In the genomic region with DNA sequence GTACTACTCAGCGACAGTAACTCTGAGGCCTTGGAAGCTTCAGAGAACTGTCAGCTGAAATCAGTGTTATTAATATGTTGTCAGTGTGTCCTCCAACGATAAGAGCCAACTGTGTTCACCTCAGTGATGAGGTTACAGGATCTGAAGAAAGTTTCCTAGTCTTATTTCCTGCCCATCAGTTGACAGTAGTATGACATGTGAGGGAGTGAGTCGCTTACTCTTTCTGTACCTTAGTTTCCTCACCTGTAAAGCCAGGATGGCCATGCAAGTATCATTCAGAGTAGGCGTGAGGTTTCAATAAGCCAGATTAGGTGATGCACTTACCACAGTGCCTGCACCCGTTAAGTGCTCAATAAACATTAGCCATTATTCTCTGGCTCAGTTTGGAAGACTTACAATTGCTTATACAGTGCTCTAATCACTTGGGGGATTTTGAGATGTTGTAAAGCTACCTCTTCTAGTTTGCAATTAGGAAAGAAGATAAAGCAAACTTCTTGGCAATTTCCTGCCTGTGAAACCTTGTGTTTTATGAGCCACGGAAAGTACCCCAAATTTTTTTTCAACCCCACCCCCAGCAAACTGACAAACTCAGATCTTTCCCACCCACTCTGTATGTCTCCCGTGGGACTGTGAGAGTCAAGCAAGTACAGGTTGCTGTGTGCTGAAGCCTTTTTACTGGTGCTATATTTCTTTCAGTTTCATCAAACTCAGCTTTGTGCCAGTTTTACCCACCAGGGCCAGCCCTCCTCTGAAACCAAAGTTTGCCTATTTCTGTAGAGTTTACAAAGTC, we compare ENCODE assay signal across 9 cellular contexts.
A peak's percentile ranks its signal among the peaks of the same experiment; 100 is the strongest.
DNase-seq lines count a peak whose midpoint lies in the region; ATAC-seq and TF ChIP-seq lines count a peak whose summit lies in the region.
"Had no signal": no experiment of that assay in that cellular context is flagged by ENCODE, and none has a peak within 500 bp of the region (broad histone marks: within the 10 kb centered on the region; RNA-seq: fewer than 3 reads in every experiment).

No MANE protein-coding gene starts in this region.

- no peaks in the 10 kb centered on the region for H3K9me3 ChIP-seq in right lobe of liver

- no peaks in the 10 kb centered on the region for H3K36me3 ChIP-seq in right lobe of liver

- 54% methylated on average over 7 of the region's 7 CpGs for WGBS in right lobe of liver (ENCODE audit: insufficient coverage, low coverage, low lambda C conversion rate, missing lambda C conversion rate)

- intact Hi-C loops in right lobe of liver (cut with DNase I), result no loop called here

- no peaks in the 10 kb centered on the region for H3K27me3 ChIP-seq in right lobe of liver

- ATAC-seq in GM21723 (IDR thresholded peaks at IDR 0.05; ENCODE audit: unreplicated experiment) (peak; percentile 78), HG03575 (IDR thresholded peaks at IDR 0.05; ENCODE audit: extremely low read depth, insufficient number of reproducible peaks, low FRiP score, unreplicated experiment) (peak; percentile 81), right lobe of liver (no peak)
- ATAC-seq: natural killer cell had no signal

- no peak for TF ChIP-seq CTCF in right lobe of liver (IDR thresholded peaks at IDR 0.05)

- DNase-seq in DMS79 treated with DMSO at 0.1 percent for 48 hours (lab: John Stamatoyannopoulos, UW) (peak; percentile 6), DMS79 (lab: John Stamatoyannopoulos, UW) (no peak), left kidney (ENCODE audit: low read depth, low spot score) (peak; percentile 23), NCI-H446 treated with DMSO at 0.1 percent for 48 hours (lab: John Stamatoyannopoulos, UW) (no peak), NCI-H526 treated with DMSO at 0.1 percent for 48 hours (lab: John Stamatoyannopoulos, UW) (no peak), right lobe of liver (no peak)
- DNase-seq: natural killer cell had no signal

- no peak overlapping the region for H3K4me3 ChIP-seq in right lobe of liver

- H3K4me1 ChIP-seq in right lobe of liver, result no peaks in the 10 kb centered on the region

- no peak for TF ChIP-seq POLR2A in right lobe of liver (IDR thresholded peaks at IDR 0.05)

- no peak overlapping the region for H3K27ac ChIP-seq in right lobe of liver

Comparison
In these comparisons a context has a peak if more than half of its experiments do, and no peak if none do; other contexts are left out.
1. DNase-seq: peak in DMS79 treated with DMSO at 0.1 percent for 48 hours (single experiment) and left kidney (single experiment); none in DMS79 (single experiment), NCI-H446 treated with DMSO at 0.1 percent for 48 hours (single experiment), NCI-H526 treated with DMSO at 0.1 percent for 48 hours (single experiment) and right lobe of liver (0 of 3).
2. ATAC-seq: peak in GM21723 (single experiment) and HG03575 (single experiment); none in right lobe of liver (0 of 4).